In the genomic region with DNA sequence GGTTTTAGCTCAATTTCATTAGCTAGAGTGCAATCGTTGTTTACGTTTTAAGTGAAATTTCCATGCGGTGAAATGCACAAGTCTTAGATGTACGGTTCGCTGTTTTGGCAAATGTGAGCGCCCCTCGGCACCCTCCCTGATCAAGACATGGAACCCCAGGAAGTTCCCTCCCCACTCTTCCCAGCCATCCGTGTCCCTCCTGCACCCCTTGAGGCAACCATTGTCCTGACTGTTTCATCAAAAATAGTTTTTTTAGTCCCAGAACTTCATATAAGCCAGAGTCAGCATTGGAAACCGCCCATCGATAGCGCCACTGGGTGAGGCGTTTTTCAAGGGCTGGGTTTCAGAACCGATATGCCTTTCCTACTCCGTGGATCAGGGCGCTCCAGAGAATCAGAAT, we compare ENCODE assay signal across 7 cellular contexts.
DNase-seq lines count a peak whose midpoint lies in the region; FAIRE-seq and TF ChIP-seq lines count a peak whose summit lies in the region.
"Not testable (repeated sequence)": the region's sequence is repeated elsewhere in the genome, so short reads cannot be mapped to it uniquely, and the experiment has no call there.

No MANE protein-coding gene starts in this region.

- not testable (repeated sequence) for H3K4me3 Mint-ChIP-seq in osteocyte (ENCODE audit: unreplicated experiment)

- H3K27me3 ChIP-seq in BLaER1; thymus (ENCODE audit: control insufficient read depth, insufficient read depth): not testable (repeated sequence)

- TF ChIP-seq CTCF in WI38 (IDR thresholded peaks at IDR 0.05; ENCODE audit: low read depth, low read length); coronary artery (IDR thresholded peaks at IDR 0.05); kidney (IDR thresholded peaks at IDR 0.05; ENCODE audit: borderline replicate concordance, extremely low read depth, insufficient read depth); osteocyte (IDR thresholded peaks at IDR 0.05): not testable (repeated sequence)

- H3K9me3 ChIP-seq in BLaER1; kidney (ENCODE audit: control insufficient read depth in 1 of 2, low read length in 2 of 2); thymus (ENCODE audit: control insufficient read depth): not testable (repeated sequence)

- peak; percentile 36 for DNase-seq in coronary artery (ENCODE audit: low spot score)
- peak; percentile 52 for DNase-seq in fibroblast of peridontal ligament (ENCODE audit: extremely low read depth)
- peak; percentile 12 for DNase-seq in kidney
- DNase-seq in osteocyte (ENCODE audit: extremely low spot score, unreplicated experiment): peak; percentile 53

- not testable (repeated sequence) for H3K9me3 Mint-ChIP-seq in osteocyte (ENCODE audit: unreplicated experiment)

- H3K4me1 ChIP-seq in BLaER1: peaks cover 46% of the 10 kb centered on the region
- not testable (repeated sequence) for H3K4me1 ChIP-seq in kidney (ENCODE audit: control insufficient read depth in 1 of 2, insufficient read depth in 1 of 2, low read depth in 1 of 2, low read length in 2 of 2); thymus (ENCODE audit: control insufficient read depth, insufficient read depth, low read length)

- H3K4me2 ChIP-seq in BLaER1: 0 out of 2 replicates have a peak overlapping the region, but pooled peaks have one; percentile 12

- H3K27me3 Mint-ChIP-seq in osteocyte (ENCODE audit: unreplicated experiment): not testable (repeated sequence)

- WGBS in thymus: 88% methylated on average over 14 of the region's 15 CpGs

- not testable (repeated sequence) for H3K36me3 Mint-ChIP-seq in osteocyte (ENCODE audit: unreplicated experiment)

- not testable (repeated sequence) for H3K9ac ChIP-seq in BLaER1; kidney (ENCODE audit: low read length in 2 of 2)

- not testable (repeated sequence) for FAIRE-seq in kidney (lab: Jason Lieb, UNC)

- intact Hi-C loops in kidney (cut with DNase I): not testable (repeated sequence)

- H3K27ac Mint-ChIP-seq in osteocyte (ENCODE audit: unreplicated experiment): not testable (repeated sequence)

- not testable (repeated sequence) for H3K36me3 ChIP-seq in BLaER1; kidney (ENCODE audit: control insufficient read depth in 1 of 2, insufficient read depth in 2 of 2, low read length in 2 of 2); thymus (ENCODE audit: control insufficient read depth, insufficient read depth)

- H3K4me3 ChIP-seq in BLaER1; coronary artery; kidney (ENCODE audit: low read length in 2 of 2); thymus (ENCODE audit: low read length): not testable (repeated sequence)
- H3K4me3 ChIP-seq in WI38 (ENCODE audit: low read depth, low read length): peak overlapping the region; percentile 29; the same call in 1 of the 2 replicates

- not testable (repeated sequence) for H3K27ac ChIP-seq in BLaER1; coronary artery; kidney (ENCODE audit: low read depth in 2 of 2, low read length in 2 of 2)
- peak overlapping the region; percentile 18 for H3K27ac ChIP-seq in thymus (ENCODE audit: low read depth)

- not testable (repeated sequence) for H4K20me1 ChIP-seq in BLaER1

- not testable (repeated sequence) for H3K4me1 Mint-ChIP-seq in osteocyte (ENCODE audit: unreplicated experiment)
